ENCODE assay signal across 15 cellular contexts in the genomic region with DNA sequence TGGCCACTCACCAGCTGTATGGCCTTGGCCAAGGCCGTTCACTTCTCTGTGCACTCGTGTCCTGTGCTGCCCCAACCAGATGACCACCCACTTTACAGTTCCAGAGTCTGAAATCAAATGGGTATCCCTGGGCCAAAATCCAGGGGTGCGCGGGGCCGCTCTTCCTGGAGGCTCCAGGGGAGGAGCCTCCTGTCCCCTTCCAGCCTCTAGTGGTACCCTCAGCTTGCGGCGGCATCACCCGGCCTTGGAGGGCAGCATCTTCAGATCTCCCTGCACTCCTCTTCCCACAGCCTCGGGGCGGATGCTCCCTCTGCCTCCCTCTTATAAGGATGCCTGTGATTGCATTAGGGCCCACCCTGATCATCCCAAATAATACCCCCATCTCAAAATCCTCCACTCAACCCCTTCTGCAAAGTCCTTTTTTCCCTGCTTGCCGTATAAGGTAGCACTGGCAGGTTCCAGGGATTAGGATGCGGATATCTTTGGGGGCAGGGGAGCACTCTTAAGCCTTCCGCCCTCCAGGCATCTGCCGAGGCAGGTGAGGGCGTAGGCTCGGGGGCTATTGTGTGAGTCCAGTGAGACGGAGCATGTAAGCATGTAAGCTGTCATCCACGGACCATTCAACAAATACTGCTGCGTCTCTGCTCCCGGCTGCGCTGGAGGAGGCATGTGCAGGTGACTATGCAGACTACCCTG. TPM values are rescaled to one million over a fixed set of nuclear protein-coding genes. Genes with fewer than 3 reads are reported as not detected.
DNase-seq lines count a peak whose midpoint lies in the region; ATAC-seq and TF ChIP-seq lines count a peak whose summit lies in the region.
"Had no signal": no experiment of that assay in that cellular context is flagged by ENCODE, and none has a peak within 500 bp of the region (broad histone marks: within the 10 kb centered on the region; RNA-seq: fewer than 3 reads in every experiment).

No MANE protein-coding gene starts in this region.

- H3K9ac ChIP-seq in IMR-90 (ENCODE audit: low read depth, low read length) (no peak overlapping the region), neural progenitor cell (no peak overlapping the region)

- H3K56ac ChIP-seq in IMR-90 (ENCODE audit: extremely low read depth, insufficient read depth, low read length), result no peak overlapping the region

- H3K4me2 ChIP-seq in IMR-90 (ENCODE audit: low read depth, low read length) (peak overlapping the region; percentile 57; the same call in 1 of the 2 replicates), neural progenitor cell (peak overlapping the region; percentile 16)

- in situ Hi-C loops in IMR-90 (cut with MboI; ENCODE audit: low sequenced_read_pairs), result loop anchor here (10.0 kb wide), 1 partner anchor 342 kb away; no protein-coding TSS in a partner anchor

- H3K36me3 Mint-ChIP-seq in neural progenitor cell, result no peaks in the 10 kb centered on the region

- POLR2A ChIA-PET in IMR-90 (lab: Charles Lee; ENCODE audit: unreplicated experiment), result no interaction called here
- POLR2A ChIA-PET in RWPE1 (lab: Yijun Ruan, JAX; ENCODE audit: low non-redundant PET), result no interaction called here

- TF ChIP-seq POLR2A in IMR-90 (IDR thresholded peaks at IDR 0.05; ENCODE audit: low read depth, low read length) (no peak), tibial nerve (IDR thresholded peaks at IDR 0.05) (no peak)

- no peaks in the 10 kb centered on the region for H3K9me3 Mint-ChIP-seq in neural progenitor cell
- H3K9me3 Mint-ChIP-seq: nephron; stimulated activated naive CD8-positive, alpha-beta T cell treated with anti-CD3 and anti-CD28 coated beads, Interleukin-15, Interleukin-2, amounts not matched to agents 100 ng/mL and 50 ng/mL, for 24 hours had no signal

- no peak overlapping the region for H3K18ac ChIP-seq in IMR-90 (ENCODE audit: low read depth, low read length)

- no TSS peak for BruUV-seq in IMR-90 (replicated peaks; lab: Mats Ljungman, UMichigan)

- peak overlapping the region; percentile 81 for H2AK9ac ChIP-seq in IMR-90 (replicated peaks; ENCODE audit: low read depth, low read length, poor library complexity)

- H3K4ac ChIP-seq in IMR-90 (ENCODE audit: low read depth, low read length), result peak overlapping the region; percentile 54; the same call in 1 of the 2 replicates

- H3K4me1 ChIP-seq in IMR-90 (ENCODE audit: control insufficient read depth, insufficient read depth, low read length), result peaks cover 22% of the 10 kb centered on the region
- H3K4me1 ChIP-seq in neural progenitor cell, result peaks cover 6% of the 10 kb centered on the region
- H3K4me1 ChIP-seq in tibial nerve, result peaks cover 0 to 12% (median 0%) of the 10 kb centered on the region in 4 donors

- H3K27ac ChIP-seq in IMR-90 (ENCODE audit: insufficient read depth, low read length), result no peak overlapping the region
- H3K27ac ChIP-seq in RWPE1, result peak overlapping the region; percentile 41
- H3K27ac ChIP-seq in neural progenitor cell, result no peak overlapping the region
- H3K27ac ChIP-seq in tibial nerve, result no peak overlapping the region
- H3K27ac ChIP-seq: HL-60 had no signal

- peak overlapping the region; percentile 51; the same call in 1 of the 2 replicates for H2BK120ac ChIP-seq in IMR-90 (ENCODE audit: low read depth, low read length)

- TF ChIP-seq CTCF in IMR-90 (conservative IDR thresholded peaks at IDR 0.05; ENCODE audit: low read depth, low read length) (no peak), RWPE1 (conservative IDR thresholded peaks at IDR 0.05; ENCODE audit: low read depth) (no peak), neural progenitor cell (IDR thresholded peaks at IDR 0.05) (no peak), tibial nerve (IDR thresholded peaks at IDR 0.05) (no peak)

- no peak for TF ChIP-seq RAD21 in IMR-90 (IDR thresholded peaks at IDR 0.05; ENCODE audit: low read length)

- CTCF ChIA-PET in IMR-90 (lab: Yijun Ruan, JAX), result no interaction called here
- CTCF ChIA-PET in RWPE1 (lab: Yijun Ruan, JAX), result no interaction called here

- H3K27me3 Mint-ChIP-seq in neural progenitor cell (ENCODE audit: insufficient read depth, low read depth), result peaks cover 12% of the 10 kb centered on the region

- peak overlapping the region; percentile 80 for H2AFZ ChIP-seq in IMR-90 (replicated peaks; ENCODE audit: low read length, poor library complexity)
- H2AFZ ChIP-seq in neural progenitor cell (replicated peaks), result no peak overlapping the region

- ATAC-seq in IMR-90 (ENCODE audit: low read depth), result no peak; the same call in 1 of the 2 replicates

- H4K20me1 ChIP-seq in IMR-90 (ENCODE audit: insufficient read depth, low read length), result 0 out of 2 replicates have a peak, but pooled peaks cover 3% of the 10 kb centered on the region
- H4K20me1 ChIP-seq in neural progenitor cell (ENCODE audit: low read depth), result no peaks in the 10 kb centered on the region

- H3K27ac Mint-ChIP-seq in neural progenitor cell, result peak overlapping the region; percentile 28
- H3K27ac Mint-ChIP-seq: stimulated activated naive CD8-positive, alpha-beta T cell treated with anti-CD3 and anti-CD28 coated beads, Interleukin-15, Interleukin-2, amounts not matched to agents 100 ng/mL and 50 ng/mL, for 24 hours had no signal

- no peak overlapping the region for H4K5ac ChIP-seq in IMR-90 (ENCODE audit: low read depth, low read length)

- H3K36me3 ChIP-seq in IMR-90 (ENCODE audit: control insufficient read depth, insufficient read depth, low read length) (no peaks in the 10 kb centered on the region), neural progenitor cell (no peaks in the 10 kb centered on the region), tibial nerve (no peaks in the 10 kb centered on the region)

- no peak for TF ChIP-seq EP300 in tibial nerve (IDR thresholded peaks at IDR 0.05)

- peaks cover 26% of the 10 kb centered on the region for H3K4me1 Mint-ChIP-seq in neural progenitor cell

- no peak overlapping the region for H3K4me3 Mint-ChIP-seq in neural progenitor cell
- H3K4me3 Mint-ChIP-seq: stimulated activated naive CD8-positive, alpha-beta T cell treated with anti-CD3 and anti-CD28 coated beads, Interleukin-15, Interleukin-2, amounts not matched to agents 100 ng/mL and 50 ng/mL, for 24 hours had no signal

- peak overlapping the region; percentile 52; the same call in 1 of the 2 replicates for H2AK5ac ChIP-seq in IMR-90 (ENCODE audit: low read depth, low read length)

- H3K79me2 ChIP-seq in neural progenitor cell (ENCODE audit: low read depth), result no peaks in the 10 kb centered on the region

- H3K9me1 ChIP-seq in IMR-90 (ENCODE audit: insufficient read depth, low read length), result peaks cover 18% of the 10 kb centered on the region; the same call in 1 of the 2 replicates

- H3K4me3 ChIP-seq in IMR-90 (ENCODE audit: insufficient read depth, low read depth, low read length), result no peak overlapping the region
- no peak overlapping the region for H3K4me3 ChIP-seq in neural progenitor cell
- H3K4me3 ChIP-seq in tibial nerve, result no peak overlapping the region
- H3K4me3 ChIP-seq: K562 had no signal

- H3K9me3 ChIP-seq in IMR-90 (ENCODE audit: control insufficient read depth, insufficient read depth, low read length) (no peaks in the 10 kb centered on the region), neural progenitor cell (ENCODE audit: low read depth) (no peaks in the 10 kb centered on the region), tibial nerve (no peaks in the 10 kb centered on the region)

- DNase-seq in DMS153 treated with DMSO at 0.1 percent for 48 hours (lab: John Stamatoyannopoulos, UW; ENCODE audit: unreplicated experiment) (peak; percentile 77), IMR-90 (no peak), RWPE1 (ENCODE audit: low spot score) (no peak), neural progenitor cell (ENCODE audit: low spot score) (peak; percentile 45), Ammon's horn (ENCODE audit: low spot score) (no peak), tibial nerve (ENCODE audit: low spot score in 2 of 2) (no peak), SKM-1 treated with dmso at 0.1 percent for 144 hours (lab: John Stamatoyannopoulos, UW; ENCODE audit: unreplicated experiment) (no peak), mesenteric fat pad (ENCODE audit: low spot score) (no peak)
- DNase-seq: activated CD4-positive, alpha-beta T cell treated with anti-CD3 and anti-CD28 coated beads, Interleukin-2, amount 50 U/mL, for 1 hour; activated naive CD4-positive, alpha-beta T cell treated with Interleukin-2 at 50 U/mL for 16 hours; NCI-H446 had no signal

- H4K8ac ChIP-seq in IMR-90 (ENCODE audit: low read depth in 2 of 2, low read length in 2 of 2), result no peak overlapping the region

- H3K23ac ChIP-seq in IMR-90 (ENCODE audit: low read depth, low read length), result no peak overlapping the region

- peaks cover 4% of the 10 kb centered on the region; the same call in 1 of the 2 replicates for H3K27me3 ChIP-seq in IMR-90 (ENCODE audit: control insufficient read depth, insufficient read depth, low read length)
- H3K27me3 ChIP-seq in neural progenitor cell, result peaks cover 28% of the 10 kb centered on the region
- peaks cover 0 to 26% of the 10 kb centered on the region in 2 donors for H3K27me3 ChIP-seq in tibial nerve

- intact Hi-C loops in IMR-90 (cut with micrococcal nuclease), result no loop called here

- no peak overlapping the region for H2BK5ac ChIP-seq in IMR-90 (ENCODE audit: low read depth, low read length, poor library complexity, severe bottlenecking)

- WGBS in IMR-90 (ENCODE audit: extremely low coverage in 2 of 2, insufficient read length in 1 of 2), 2 experiments, result 56% methylated on average over 3 of the region's 21 CpGs; no CpG with 5 or more reads in 1 of the 2 experiments
- 62 to 68% methylated on average over 21 of the region's 21 CpGs for WGBS in tibial nerve, 2 donors

- H2BK20ac ChIP-seq in IMR-90 (ENCODE audit: low read depth, low read length), result no peak overlapping the region

- H3K14ac ChIP-seq in IMR-90 (replicated peaks; ENCODE audit: low read depth, low read length), result no peak overlapping the region

- no peak overlapping the region for H4K91ac ChIP-seq in IMR-90 (ENCODE audit: insufficient read depth, low read depth, low read length)

- H3F3A ChIP-seq in neural progenitor cell (ENCODE audit: low read depth), result peaks cover 24% of the 10 kb centered on the region

- no peaks in the 10 kb centered on the region for H3K79me1 ChIP-seq in IMR-90 (ENCODE audit: low read depth in 1 of 2, low read length in 2 of 2)

- no peak overlapping the region for H2BK15ac ChIP-seq in IMR-90 (ENCODE audit: low read depth, low read length)

- dilution Hi-C loops in IMR-90 (cut with HindIII; ENCODE audit: low sequenced_read_pairs, unreplicated experiment), result no loop called here

TF ChIP-seq in IMR-90, 13 proteins besides CTCF, POLR2A, EP300 and RAD21 (continues in another document):
- TF ChIP-seq RFX5 (IDR thresholded peaks at IDR 0.05; ENCODE audit: low read depth, low read length), result no peak
- no peak for TF ChIP-seq FOS (IDR thresholded peaks at IDR 0.05; ENCODE audit: low read depth, low read length)
- no peak for TF ChIP-seq NFE2L2 (IDR thresholded peaks at IDR 0.05; ENCODE audit: low read depth, low read length)

RNA-seq across cellular contexts. Expression of a gene that starts 24.4 kb away (rescaled TPM):
- total RNA-seq in IMR-90 (2012; rRNA removed) (1.1 and 1.4 TPM in 2 replicates), neural progenitor cell (ENCODE audit: low replicate concordance) (4.4 and 5.7 TPM in 2 replicates), tibial nerve (1 to 10 TPM in 1 of 4 donors, under 1 TPM in 3; 0.22 to 1.0 (median 0.59) TPM), mesenteric fat pad (3.3 TPM)
- 0.83 and 1.0 TPM in 2 replicates for polyA plus RNA-seq in IMR-90 (2012; rRNA removed)
- polyA plus RNA-seq in IMR-90 (2012; cell fraction: cytosol; rRNA removed), result 0.36 and 0.56 TPM in 2 replicates
- polyA plus RNA-seq in IMR-90 (2012; cell fraction: nucleus; rRNA removed; ENCODE audit: low replicate concordance), result 0.84 and 1.00 TPM in 2 replicates
- total RNA-seq: K562 had no signal
- polyA plus RNA-seq: K562 had no signal

Comparison
In these comparisons a context has a peak if more than half of its experiments do, and no peak if none do; other contexts are left out.
1. DNase-seq: peak in DMS153 treated with DMSO at 0.1 percent for 48 hours (single experiment) and neural progenitor cell (single experiment); none in IMR-90 (single experiment), RWPE1 (single experiment), Ammon's horn (single experiment), tibial nerve (0 of 2), SKM-1 treated with dmso at 0.1 percent for 144 hours (single experiment) and mesenteric fat pad (single experiment).